Comparison of ENCODE assay signal across 17 cellular contexts in genomic region chr15:66170042-66170441, GRCh38.
DNase-seq lines count a peak whose midpoint lies in the region; ATAC-seq and TF ChIP-seq lines count a peak whose summit lies in the region.
"Had no signal": no experiment of that assay in that cellular context is flagged by ENCODE, and none has a peak within 500 bp of the region (broad histone marks: within the 10 kb centered on the region; RNA-seq: fewer than 3 reads in every experiment).

No MANE protein-coding gene starts in this region.

- peak overlapping the region; percentile 67 for H3K4me3 ChIP-seq in DOHH2 (ENCODE audit: low read length)
- H3K4me3 ChIP-seq in Loucy (ENCODE audit: low read length, poor library complexity, severe bottlenecking): no peak overlapping the region
- peak overlapping the region; percentile 66 for H3K4me3 ChIP-seq in OCI-LY1 (ENCODE audit: low read depth, low read length, poor library complexity, severe bottlenecking)
- H3K4me3 ChIP-seq in neural progenitor cell: no peak overlapping the region
- H3K4me3 ChIP-seq: GM12878, K562 had no signal

- H3K27me3 ChIP-seq in DOHH2 (ENCODE audit: control insufficient read depth, low read length) (no peaks in the 10 kb centered on the region), Loucy (ENCODE audit: insufficient read depth, low read length, poor library complexity, severe bottlenecking) (no peaks in the 10 kb centered on the region), OCI-LY1 (ENCODE audit: insufficient read depth, low read length) (no peaks in the 10 kb centered on the region), neural progenitor cell (no peaks in the 10 kb centered on the region)

- peaks cover 10% of the 10 kb centered on the region for H3K27me3 Mint-ChIP-seq in neural progenitor cell (ENCODE audit: insufficient read depth, low read depth)

- H3K9me3 ChIP-seq in DOHH2 (ENCODE audit: control insufficient read depth, insufficient read depth, low read length) (no peaks in the 10 kb centered on the region), Loucy (ENCODE audit: insufficient read depth, low read depth, low read length) (no peaks in the 10 kb centered on the region), OCI-LY1 (ENCODE audit: low read length) (no peaks in the 10 kb centered on the region), neural progenitor cell (ENCODE audit: low read depth) (no peaks in the 10 kb centered on the region)

- H3K9me2 ChIP-seq in DOHH2 (replicated peaks; ENCODE audit: control insufficient read depth, low read length): no peaks in the 10 kb centered on the region
- no peaks in the 10 kb centered on the region for H3K9me2 ChIP-seq in Loucy (replicated peaks; ENCODE audit: low read depth, low read length)
- H3K9me2 ChIP-seq in OCI-LY1 (ENCODE audit: low read depth, low read length): no peaks in the 10 kb centered on the region

- H4K20me1 ChIP-seq in DOHH2 (ENCODE audit: control insufficient read depth, insufficient read depth, low read depth, low read length): no peaks in the 10 kb centered on the region
- H4K20me1 ChIP-seq in Loucy (ENCODE audit: insufficient read depth, low read length, poor library complexity, severe bottlenecking): no peaks in the 10 kb centered on the region
- H4K20me1 ChIP-seq in OCI-LY1 (ENCODE audit: insufficient read depth, low read length): no peaks in the 10 kb centered on the region
- no peaks in the 10 kb centered on the region for H4K20me1 ChIP-seq in neural progenitor cell (ENCODE audit: low read depth)

- no peaks in the 10 kb centered on the region for H3K9me3 Mint-ChIP-seq in neural progenitor cell

- H3K27ac Mint-ChIP-seq in neural progenitor cell: peak overlapping the region; percentile 80

- H3K4me3 Mint-ChIP-seq in neural progenitor cell: no peak overlapping the region

- H3K27ac ChIP-seq in DOHH2 (ENCODE audit: low read depth, low read length): peak overlapping the region; percentile 100
- H3K27ac ChIP-seq in OCI-LY1 (ENCODE audit: low read depth, low read length, poor library complexity, severe bottlenecking): peak overlapping the region; percentile 100
- H3K27ac ChIP-seq in neural progenitor cell: no peak overlapping the region

- no peaks in the 10 kb centered on the region for H3K36me3 Mint-ChIP-seq in neural progenitor cell

- ATAC-seq in HG03565 (IDR thresholded peaks at IDR 0.05; ENCODE audit: unreplicated experiment): no peak
- ATAC-seq in GM19395 (IDR thresholded peaks at IDR 0.05; ENCODE audit: unreplicated experiment): no peak
- ATAC-seq: GM12878 had no signal

- no peak overlapping the region for H2AFZ ChIP-seq in Loucy (ENCODE audit: low read length)
- H2AFZ ChIP-seq in OCI-LY1 (ENCODE audit: low read length): no peak overlapping the region
- H2AFZ ChIP-seq in neural progenitor cell (replicated peaks): no peak overlapping the region

- H3K36me3 ChIP-seq in DOHH2 (ENCODE audit: control insufficient read depth, low read length): peaks cover 56% of the 10 kb centered on the region
- H3K36me3 ChIP-seq in Loucy (ENCODE audit: insufficient read depth, low read length): no peaks in the 10 kb centered on the region
- H3K36me3 ChIP-seq in OCI-LY1 (ENCODE audit: insufficient read depth, low read length): no peaks in the 10 kb centered on the region
- no peaks in the 10 kb centered on the region for H3K36me3 ChIP-seq in neural progenitor cell

- H3K9ac ChIP-seq in Loucy (ENCODE audit: low read depth, low read length, poor library complexity, severe bottlenecking) (peak overlapping the region; percentile 59), OCI-LY1 (ENCODE audit: low read length) (peak overlapping the region; percentile 91), neural progenitor cell (no peak overlapping the region)

- H3K4me2 ChIP-seq in DOHH2 (ENCODE audit: low read length) (peak overlapping the region; percentile 78), Loucy (ENCODE audit: low read depth, low read length, poor library complexity, severe bottlenecking) (no peak overlapping the region), OCI-LY1 (ENCODE audit: low read length) (peak overlapping the region; percentile 88), neural progenitor cell (no peak overlapping the region)

- no peak for DNase-seq in neural progenitor cell (ENCODE audit: low spot score)
- DNase-seq in NCI-H187 (lab: John Stamatoyannopoulos, UW): no peak
- DNase-seq: ACHN, AML-193, COR-L47, DMS153, NCI-H2029 treated with DMSO at 0.1 percent for 48 hours, NCI-H226, NCI-H526, Right ventricle myocardium superior had no signal

- H3K4me1 ChIP-seq in DOHH2 (ENCODE audit: control insufficient read depth, low read length) (peaks cover 100% of the 10 kb centered on the region), Loucy (ENCODE audit: insufficient read depth, low read length, poor library complexity, severe bottlenecking) (peaks cover 23% of the 10 kb centered on the region), OCI-LY1 (ENCODE audit: insufficient read depth, low read length, severe bottlenecking) (peaks cover 99% of the 10 kb centered on the region), neural progenitor cell (no peaks in the 10 kb centered on the region)

- peaks cover 26% of the 10 kb centered on the region for H3K4me1 Mint-ChIP-seq in neural progenitor cell

- H3F3A ChIP-seq in DOHH2 (ENCODE audit: control insufficient read depth, insufficient read depth): peaks cover 21% of the 10 kb centered on the region
- no peaks in the 10 kb centered on the region for H3F3A ChIP-seq in Loucy (ENCODE audit: low read depth)
- 0 out of 2 replicates have a peak, but pooled peaks cover 3% of the 10 kb centered on the region for H3F3A ChIP-seq in OCI-LY1 (ENCODE audit: insufficient read depth, low read length)
- H3F3A ChIP-seq in neural progenitor cell (ENCODE audit: low read depth): no peaks in the 10 kb centered on the region

- TF ChIP-seq CTCF in DOHH2 (IDR thresholded peaks at IDR 0.05; ENCODE audit: low read depth, low read length, poor library complexity, severe bottlenecking): no peak
- TF ChIP-seq CTCF in Loucy (conservative IDR thresholded peaks at IDR 0.05; ENCODE audit: low read length): no peak
- TF ChIP-seq CTCF in OCI-LY1 (IDR thresholded peaks at IDR 0.05; ENCODE audit: low read length): no peak
- no peak for TF ChIP-seq CTCF in neural progenitor cell (IDR thresholded peaks at IDR 0.05)

- H3K79me2 ChIP-seq in DOHH2 (ENCODE audit: control insufficient read depth, low read length): peaks cover 83% of the 10 kb centered on the region
- no peaks in the 10 kb centered on the region for H3K79me2 ChIP-seq in Loucy (ENCODE audit: insufficient read depth, low read length)
- no peaks in the 10 kb centered on the region for H3K79me2 ChIP-seq in OCI-LY1 (ENCODE audit: insufficient read depth, low read length)
- H3K79me2 ChIP-seq in neural progenitor cell (ENCODE audit: low read depth): no peaks in the 10 kb centered on the region

Comparison
In these comparisons a context has a peak if more than half of its experiments do, and no peak if none do; other contexts are left out.
1. H3K4me2 ChIP-seq: peak in DOHH2 (single experiment) and OCI-LY1 (single experiment); none in Loucy (single experiment) and neural progenitor cell (single experiment).
2. H3K4me3 ChIP-seq: peak in DOHH2 (single experiment) and OCI-LY1 (single experiment); none in Loucy (single experiment) and neural progenitor cell (single experiment).